ENCODE assay signal across 9 cellular contexts in the genomic region with DNA sequence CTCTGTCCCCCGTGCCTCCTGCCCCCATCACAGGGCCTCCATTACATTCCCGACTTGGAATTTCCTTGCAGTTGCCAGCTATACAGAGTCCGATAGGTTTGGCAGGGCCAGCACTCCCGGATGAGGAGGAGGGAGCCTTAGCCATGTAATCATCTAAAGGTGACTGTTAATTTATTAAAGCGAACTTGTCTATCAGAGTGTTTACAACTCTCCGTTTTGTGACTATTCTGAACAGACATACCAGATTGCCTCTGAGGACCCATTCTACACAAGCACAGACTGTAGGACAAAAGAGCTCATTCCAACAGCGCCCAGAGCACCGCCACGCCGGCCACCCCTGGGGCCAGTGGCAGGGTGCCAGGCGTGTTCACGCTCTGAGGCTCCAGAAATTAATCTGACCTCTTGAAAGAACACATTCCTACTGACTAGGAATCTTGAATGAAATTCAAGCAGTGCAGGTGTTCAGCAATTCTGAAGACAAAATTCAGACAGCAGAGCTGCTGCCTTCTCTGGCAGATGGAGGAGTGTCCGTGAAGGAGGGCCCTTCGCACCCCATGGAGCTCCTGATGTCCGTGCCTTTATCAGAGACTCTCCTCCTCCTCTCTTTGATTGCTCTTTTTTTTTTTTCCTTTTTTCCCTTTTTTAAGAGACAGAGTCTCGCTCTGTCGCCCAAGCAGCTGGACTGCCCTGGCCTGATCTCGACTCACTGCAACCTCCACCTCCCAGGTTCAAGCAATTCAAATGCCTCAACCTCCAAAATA. TPM values are rescaled to one million over a fixed set of nuclear protein-coding genes. Genes with fewer than 3 reads are reported as not detected.
A peak's percentile ranks its signal among the peaks of the same experiment; 100 is the strongest.
DNase-seq lines count a peak whose midpoint lies in the region; ATAC-seq, FAIRE-seq and TF ChIP-seq lines count a peak whose summit lies in the region.
"Had no signal": no experiment of that assay in that cellular context is flagged by ENCODE, and none has a peak within 500 bp of the region (broad histone marks: within the 10 kb centered on the region; RNA-seq: fewer than 3 reads in every experiment).

No MANE protein-coding gene starts in this region.

- H3K9me3 Mint-ChIP-seq in chondrocyte (ENCODE audit: low read depth): no peaks in the 10 kb centered on the region

- TF ChIP-seq CTCF in chondrocyte (IDR thresholded peaks at IDR 0.05): no peak
- TF ChIP-seq CTCF in uterus (IDR thresholded peaks at IDR 0.05): no peak

- H3K27ac ChIP-seq in uterus (peak overlapping the region; percentile 61 to 62), small intestine (ENCODE audit: low read depth in 1 of 2, low read length in 1 of 2) (no peak overlapping the region)

- no peaks in the 10 kb centered on the region for H3K36me3 Mint-ChIP-seq in chondrocyte (ENCODE audit: low read depth)

- no peaks in the 10 kb centered on the region for H3K9me3 ChIP-seq in uterus
- H3K9me3 ChIP-seq in small intestine (ENCODE audit: control insufficient read depth, low read depth): no peaks in the 10 kb centered on the region

- H3K36me3 ChIP-seq in uterus (no peaks in the 10 kb centered on the region), small intestine (ENCODE audit: control insufficient read depth in 2 of 2, insufficient read depth in 2 of 2, low read length in 2 of 2) (no peaks in the 10 kb centered on the region)

- H3K4me1 Mint-ChIP-seq in chondrocyte (ENCODE audit: low read depth): peaks cover 58% of the 10 kb centered on the region

- TF ChIP-seq POLR2A in uterus (IDR thresholded peaks at IDR 0.05): no peak

- intact Hi-C loops in uterus (cut with DNase I; ENCODE audit: low total_unique reads): no loop called here

- H3K4me3 Mint-ChIP-seq in chondrocyte (ENCODE audit: unreplicated experiment): peak overlapping the region; percentile 62

- WGBS in small intestine, 3 donors: 62 to 69% (median 63%) methylated on average over 18 of the region's 18 CpGs

- ATAC-seq in GM18873 (IDR thresholded peaks at IDR 0.05; ENCODE audit: low FRiP score, unreplicated experiment): no peak

- H3K27me3 ChIP-seq in uterus (no peaks in the 10 kb centered on the region), small intestine (ENCODE audit: control insufficient read depth in 2 of 2, insufficient read depth in 2 of 2, low read length in 2 of 2) (no peaks in the 10 kb centered on the region)

- DNase-seq in NCI-H1105 treated with DMSO at 0.1 percent for 48 hours (lab: John Stamatoyannopoulos, UW): peak; percentile 17
- DNase-seq in NCI-H1105 (lab: John Stamatoyannopoulos, UW): no peak
- DNase-seq in chondrocyte (ENCODE audit: low spot score): no peak
- peak; percentile 23 for DNase-seq in medulla oblongata (ENCODE audit: extremely low spot score)
- peak; percentile 31 to 38 for DNase-seq in uterus
- DNase-seq in small intestine: no peak
- no peak for DNase-seq in RPMI8226
- DNase-seq: 8988T had no signal

- FAIRE-seq in small intestine (lab: Jason Lieb, UNC): no peak

- H3K4me3 ChIP-seq in uterus (peak overlapping the region in 1 of 2 donors; percentile 3), small intestine (ENCODE audit: low read depth in 1 of 2, low read length in 2 of 2) (no peak overlapping the region)

- H3K4me1 ChIP-seq in uterus (no peaks in the 10 kb centered on the region), small intestine (ENCODE audit: control insufficient read depth in 2 of 2, insufficient read depth in 1 of 2, low read depth in 1 of 2, low read length in 1 of 2) (no peaks in the 10 kb centered on the region)

- H3K27ac Mint-ChIP-seq in chondrocyte (ENCODE audit: unreplicated experiment): peak overlapping the region; percentile 88

- no peaks in the 10 kb centered on the region for H3K27me3 Mint-ChIP-seq in chondrocyte (ENCODE audit: low read depth)

RNA-seq across cellular contexts. Expression of gene RALBP1, which starts 58.1 kb away (rescaled TPM):
- total RNA-seq in chondrocyte (46.4 to 53.9 TPM (median 50.8 TPM) in 3 replicates), uterus (10 to 100 TPM; 18.8 to 67.8 (median 30.0) TPM)
- 10 to 100 TPM; 18.1 to 30.4 (median 19.7) TPM for polyA plus RNA-seq in small intestine

Comparison
In these comparisons a context has a peak if more than half of its experiments do, and no peak if none do; other contexts are left out.
1. DNase-seq: peak in NCI-H1105 treated with DMSO at 0.1 percent for 48 hours (single experiment), medulla oblongata (single experiment) and uterus (2 of 2); none in NCI-H1105 (single experiment), chondrocyte (single experiment), small intestine (single experiment) and RPMI8226 (single experiment).
2. H3K27ac ChIP-seq: peak in uterus (2 of 2); none in small intestine (0 of 2).